8 cellular contexts compared by ENCODE assay signal in genomic region chr1:193059282-193060225, GRCh38. TPM values are rescaled to one million over a fixed set of nuclear protein-coding genes. Genes with fewer than 3 reads are reported as not detected.
DNase-seq lines count a peak whose midpoint lies in the region; ATAC-seq lines count a peak whose summit lies in the region.

RO60 (plus strand) TSS chr1:193059612; CDS start chr1:193069055, 9,443 bp downstream.
UCHL5 (minus strand) TSS chr1:193059360; CDS start chr1:193059260, 100 bp downstream.

- H3K27ac ChIP-seq in BLaER1 treated with 17β-estradiol and CSF1 and Interleukin-3, amounts not matched to agents 10 nM and 100 nM, result peak within 1 kb of the TSS; percentile 87 to 97 (median 96)

- CTCF ChIA-PET in activated CD4-positive, alpha-beta T cell treated with anti-CD3 and anti-CD28 coated beads, Interleukin-2, amount 10 ng/mL, durations not matched to agents 7 days and 5 days (lab: Charles Lee), result interaction anchor here (0.5 to 2.0 kb wide), 11 partner anchors 10 to 585 kb away, joined by 3 to 10 read pairs (median 4); partner anchors contain the start of genes CDC73 and GLRX2

- H3K4me3 ChIP-seq in BLaER1 treated with 17β-estradiol and CSF1 and Interleukin-3, amounts not matched to agents 10 nM and 100 nM, result peak within 1 kb of the TSS; percentile 79 to 97 (median 92)

- H3K36me3 ChIP-seq in BLaER1 treated with 17β-estradiol and CSF1 and Interleukin-3, amounts not matched to agents 10 nM and 100 nM, result peaks cover 0 to 38% (median 13%) of the 10 kb centered on the region in 11 experiments; a peak in 18 of 22 replicates

- H3K9me3 ChIP-seq in BLaER1 treated with 17β-estradiol and CSF1 and Interleukin-3, amounts not matched to agents 10 nM and 100 nM (replicated peaks in 1 of 11), result peaks cover 0 to 14% (median 9%) of the 10 kb centered on the region in 11 experiments; a peak in 18 of 22 replicates

- H3K4me1 ChIP-seq in BLaER1 treated with 17β-estradiol and CSF1 and Interleukin-3, amounts not matched to agents 10 nM and 100 nM, result peaks cover 24 to 53% (median 31%) of the 10 kb centered on the region in 10 experiments

- H3K4me3 Mint-ChIP-seq in activated CD4-positive, alpha-beta T cell treated with anti-CD3 and anti-CD28 coated beads, Interleukin-2, amount 10 ng/mL, durations not matched to agents 7 days and 5 days, result peak within 1 kb of the TSS; percentile 100

- POLR2A ChIA-PET in activated CD4-positive, alpha-beta T cell treated with anti-CD3 and anti-CD28 coated beads, Interleukin-2, amount 10 ng/mL, durations not matched to agents 7 days and 5 days (lab: Charles Lee), result interaction anchor here (1.2 kb wide), 1 partner anchor 250 kb away, joined by 3 read pairs; no protein-coding TSS in a partner anchor

- peak within 1 kb of the TSS; percentile 93 to 99 (median 96) for H3K9ac ChIP-seq in BLaER1 treated with 17β-estradiol and CSF1 and Interleukin-3, amounts not matched to agents 10 nM and 100 nM

- ATAC-seq in GM19328 (IDR thresholded peaks at IDR 0.05; ENCODE audit: unreplicated experiment) (peak; percentile 95), HG03520 (IDR thresholded peaks at IDR 0.05; ENCODE audit: unreplicated experiment) (peak; percentile 91)

- H3K27me3 Mint-ChIP-seq in activated CD4-positive, alpha-beta T cell treated with anti-CD3 and anti-CD28 coated beads, Interleukin-2, amount 10 ng/mL, durations not matched to agents 7 days and 5 days, result no peaks in the 10 kb centered on the region

- peaks cover 21% of the 10 kb centered on the region for H3K36me3 Mint-ChIP-seq in activated CD4-positive, alpha-beta T cell treated with anti-CD3 and anti-CD28 coated beads, Interleukin-2, amount 10 ng/mL, durations not matched to agents 7 days and 5 days (ENCODE audit: low read depth)

- peak within 1 kb of the TSS; percentile 100 for H3K27ac Mint-ChIP-seq in activated CD4-positive, alpha-beta T cell treated with anti-CD3 and anti-CD28 coated beads, Interleukin-2, amount 10 ng/mL, durations not matched to agents 7 days and 5 days

- H3K27me3 ChIP-seq in BLaER1 treated with 17β-estradiol and CSF1 and Interleukin-3, amounts not matched to agents 10 nM and 100 nM, result no peaks in the 10 kb centered on the region

- peak; percentile 99 for DNase-seq in NCI-H69 (lab: John Stamatoyannopoulos, UW)
- peak; percentile 96 for DNase-seq in activated CD4-positive, alpha-beta T cell treated with anti-CD3 and anti-CD28 coated beads, Interleukin-2, amount 10 ng/mL, durations not matched to agents 7 days and 5 days
- DNase-seq in cortex of kidney (lab: John Stamatoyannopoulos, UW), result peak; percentile 94
- peak; percentile 99 for DNase-seq in left kidney (ENCODE audit: low read depth, low spot score)
- DNase-seq in stimulated activated CD4-positive, alpha-beta T cell treated with anti-CD3 and anti-CD28 coated beads, Interleukin-2, amount 100 ng/mL, for 24 hours, result peak; percentile 92 to 94

- H3K4me1 Mint-ChIP-seq in activated CD4-positive, alpha-beta T cell treated with anti-CD3 and anti-CD28 coated beads, Interleukin-2, amount 10 ng/mL, durations not matched to agents 7 days and 5 days, result peaks cover 52% of the 10 kb centered on the region

- H3K4me2 ChIP-seq in BLaER1 treated with 17β-estradiol and CSF1 and Interleukin-3, amounts not matched to agents 10 nM and 100 nM, result peak within 1 kb of the TSS; percentile 85 to 96 (median 92)

- H3K9me3 Mint-ChIP-seq in activated CD4-positive, alpha-beta T cell treated with anti-CD3 and anti-CD28 coated beads, Interleukin-2, amount 10 ng/mL, durations not matched to agents 7 days and 5 days, result no peaks in the 10 kb centered on the region

- H4K20me1 ChIP-seq in BLaER1 treated with 17β-estradiol and CSF1 and Interleukin-3, amounts not matched to agents 10 nM and 100 nM, result peaks cover 7 to 35% (median 24%) of the 10 kb centered on the region in 11 experiments; a peak in 18 of 22 replicates

RNA-seq across cellular contexts. Expression of gene RO60, which starts in this region (rescaled TPM):
- total RNA-seq in activated CD4-positive, alpha-beta T cell treated with anti-CD3 and anti-CD28 coated beads, Interleukin-2, amount 10 ng/mL, durations not matched to agents 7 days and 5 days, result 10 to 100 TPM; 51.5 to 60.2 TPM

RNA-seq across cellular contexts. Expression of gene UCHL5, which starts in this region (rescaled TPM):
- 10 to 100 TPM; 47.7 to 58.9 TPM for total RNA-seq in activated CD4-positive, alpha-beta T cell treated with anti-CD3 and anti-CD28 coated beads, Interleukin-2, amount 10 ng/mL, durations not matched to agents 7 days and 5 days

Comparison
In these comparisons a context has a peak if more than half of its experiments do, and no peak if none do; other contexts are left out.
1. Peak in every context shown above with its lines: DNase-seq, ATAC-seq, H3K4me3 ChIP-seq and H3K27ac ChIP-seq.